In genomic region chr9:91832322-91832721, GRCh38 we compare ENCODE assay signal across 12 cellular contexts.
DNase-seq lines count a peak whose midpoint lies in the region; TF ChIP-seq lines count a peak whose summit lies in the region.
"Had no signal": no experiment of that assay in that cellular context is flagged by ENCODE, and none has a peak within 500 bp of the region (broad histone marks: within the 10 kb centered on the region; RNA-seq: fewer than 3 reads in every experiment).

No MANE protein-coding gene starts in this region.

- TF ChIP-seq CTCF in endodermal cell (conservative IDR thresholded peaks at IDR 0.05): no peak

- H3K36me3 ChIP-seq in endodermal cell (ENCODE audit: control insufficient read depth, insufficient read depth, low read length): peaks cover 63% of the 10 kb centered on the region
- no peaks in the 10 kb centered on the region for H3K36me3 ChIP-seq in GM23248 (ENCODE audit: low read depth)
- H3K36me3 ChIP-seq: BLaER1 had no signal

- H3K27me3 ChIP-seq in endodermal cell (ENCODE audit: control insufficient read depth, insufficient read depth, low read length, poor library complexity, severe bottlenecking) (no peaks in the 10 kb centered on the region), GM23248 (replicated peaks; ENCODE audit: insufficient read depth) (no peaks in the 10 kb centered on the region)
- H3K27me3 ChIP-seq: BLaER1 had no signal

- H3K4me3 ChIP-seq in endodermal cell (ENCODE audit: low read length) (no peak overlapping the region), GM23248 (no peak overlapping the region)
- H3K4me3 ChIP-seq: BLaER1 had no signal

- H3F3A ChIP-seq in GM23248 (ENCODE audit: insufficient read depth): no peaks in the 10 kb centered on the region

- DNase-seq in MV-4-11 (lab: John Stamatoyannopoulos, UW) (peak; percentile 12), endodermal cell (no peak), posterior vena cava (ENCODE audit: low spot score) (peak; percentile 40), activated gamma-delta T cell treated with Interleukin-2 at 50 U/mL for 16 hours (no peak), GM23248 (no peak), KBM-7 (no peak)
- DNase-seq: Caco-2; CD8-positive, alpha-beta memory T cell; DND-41; GF-D8; H9 had no signal

- in situ Hi-C loops in GM23248 (cut with MboI) (no loop called here), KBM-7 (cut with MboI; ENCODE audit: low pct_unique_long_range_greater_than_20kb, low sequenced_read_pairs) (no loop called here)

- H4K20me1 ChIP-seq in GM23248 (ENCODE audit: insufficient read depth): no peaks in the 10 kb centered on the region
- H4K20me1 ChIP-seq: BLaER1 had no signal

- H2AFZ ChIP-seq in GM23248: no peak overlapping the region

- H3K4me3 Mint-ChIP-seq in endodermal cell: no peak overlapping the region
- H3K4me3 Mint-ChIP-seq: CD8-positive, alpha-beta memory T cell; H9 had no signal

- H3K9me2 ChIP-seq in GM23248 (ENCODE audit: insufficient read depth): no peaks in the 10 kb centered on the region

- no peak overlapping the region for H3K9ac ChIP-seq in endodermal cell (ENCODE audit: extremely low read depth, low read length, poor library complexity, severe bottlenecking)
- no peak overlapping the region for H3K9ac ChIP-seq in GM23248
- H3K9ac ChIP-seq: BLaER1 had no signal

- WGBS in endodermal cell (ENCODE audit: insufficient coverage in 1 of 2, insufficient read length in 1 of 2), 2 experiments: 90 to 92% methylated on average over 6 to 7 of the region's 7 CpGs
- WGBS in GM23248 (ENCODE audit: low coverage in 1 of 2, low lambda C conversion rate in 2 of 2, missing lambda C conversion rate in 2 of 2), 2 experiments: 86 to 93% methylated on average over 7 of the region's 7 CpGs

- no peak overlapping the region for H3K4me2 ChIP-seq in GM23248 (ENCODE audit: unreplicated experiment)
- H3K4me2 ChIP-seq: BLaER1 had no signal

- no peaks in the 10 kb centered on the region for H3K9me3 Mint-ChIP-seq in endodermal cell
- H3K9me3 Mint-ChIP-seq: CD8-positive, alpha-beta memory T cell; H9 had no signal

- peaks cover 27% of the 10 kb centered on the region for H3K36me3 Mint-ChIP-seq in endodermal cell (ENCODE audit: low read depth)
- H3K36me3 Mint-ChIP-seq: CD8-positive, alpha-beta memory T cell had no signal

- peak overlapping the region; percentile 70 for H3K27ac Mint-ChIP-seq in endodermal cell
- H3K27ac Mint-ChIP-seq: CD8-positive, alpha-beta memory T cell; H9 had no signal

- peaks cover 29% of the 10 kb centered on the region for H3K4me1 Mint-ChIP-seq in endodermal cell
- H3K4me1 Mint-ChIP-seq: CD8-positive, alpha-beta memory T cell had no signal

- no peaks in the 10 kb centered on the region for H3K27me3 Mint-ChIP-seq in endodermal cell (ENCODE audit: insufficient read depth)

- peaks cover 4% of the 10 kb centered on the region; the same call in 1 of the 2 replicates for H3K79me2 ChIP-seq in GM23248 (ENCODE audit: insufficient read depth)

- H3K9me3 ChIP-seq in endodermal cell (ENCODE audit: control insufficient read depth, low read length) (no peaks in the 10 kb centered on the region), GM23248 (ENCODE audit: low read depth) (no peaks in the 10 kb centered on the region)
- H3K9me3 ChIP-seq: BLaER1, Caco-2 had no signal

- intact Hi-C loops in posterior vena cava (cut with DNase I): no loop called here

- H3K27ac ChIP-seq in endodermal cell (ENCODE audit: low read depth, low read length) (no peak overlapping the region), GM23248 (no peak overlapping the region)
- H3K27ac ChIP-seq: BLaER1 had no signal

- peaks cover 13% of the 10 kb centered on the region for H3K4me1 ChIP-seq in endodermal cell (ENCODE audit: control insufficient read depth, insufficient read depth, low read length)
- H3K4me1 ChIP-seq in GM23248 (ENCODE audit: insufficient read depth): peaks cover 3% of the 10 kb centered on the region; the same call in 1 of the 2 replicates
- H3K4me1 ChIP-seq: Caco-2 had no signal

Comparison
In these comparisons a context has a peak if more than half of its experiments do, and no peak if none do; other contexts are left out.
1. DNase-seq: peak in MV-4-11 (single experiment) and posterior vena cava (single experiment); none in endodermal cell (single experiment), activated gamma-delta T cell treated with Interleukin-2 at 50 U/mL for 16 hours (single experiment), GM23248 (single experiment) and KBM-7 (single experiment).